In genomic region chr1:46655848-46656247, GRCh38 we compare ENCODE assay signal across 30 cellular contexts. TPM values are rescaled to one million over a fixed set of nuclear protein-coding genes. Genes with fewer than 3 reads are reported as not detected.
"Had no signal": no experiment of that assay in that cellular context is flagged by ENCODE, and none has a peak within 500 bp of the region (broad histone marks: within the 10 kb centered on the region; RNA-seq: fewer than 3 reads in every experiment).

No MANE protein-coding gene starts in this region.

- H3K27me3 ChIP-seq: dorsolateral prefrontal cortex, esophagus squamous epithelium, gastrocnemius medialis, heart right ventricle, left lung had no signal

- H3K4me3 Mint-ChIP-seq: mesothelial cell of epicardium, naive B cell had no signal

- H3K27ac Mint-ChIP-seq: mesothelial cell of epicardium, naive B cell had no signal

- H3K4me3 ChIP-seq: coronary artery, dorsolateral prefrontal cortex, esophagus squamous epithelium, gastrocnemius medialis, heart right ventricle, left lung, lower lobe of right lung, mucosa of descending colon had no signal

- H3K9me3 ChIP-seq: esophagus squamous epithelium, gastrocnemius medialis, left lung, lower lobe of right lung, mucosa of descending colon had no signal

- ATAC-seq: esophagus mucosa, gastrocnemius medialis, left lung, lower lobe of right lung, mucosa of descending colon had no signal

- H3K27me3 Mint-ChIP-seq: naive B cell had no signal

- DNase-seq: dermis blood vessel endothelial cell; dorsolateral prefrontal cortex; effector CD4-positive, alpha-beta T cell; effector memory CD4-positive, alpha-beta T cell; erythroblast; esophagus squamous epithelium; foreskin fibroblast; foreskin melanocyte; gastrocnemius medialis; glutamatergic neuron; head of caudate nucleus; heart right ventricle; hippocampal formation; left cardiac atrium; left lung; left ventricle myocardium superior; lower lobe of right lung; mesenchymal stem cell; mucosa of descending colon; naive B cell had no signal

- H3K4me1 ChIP-seq: gastrocnemius medialis, left lung, lower lobe of right lung had no signal

- H3K4me1 Mint-ChIP-seq: naive B cell had no signal

- H3K27ac ChIP-seq: coronary artery, epithelial cell of prostate, esophagus squamous epithelium, gastrocnemius medialis, left lung, lower lobe of right lung had no signal

RNA-seq across cellular contexts. Expression of gene TEX38, which starts 15.8 kb away (rescaled TPM):
- total RNA-seq: esophagus mucosa, esophagus squamous epithelium, gastrocnemius medialis, glomerular endothelial cell, heart right ventricle, kidney epithelial cell, left lung, left ventricle myocardium superior, lower leg skin, lower lobe of right lung, mesenteric fat pad, mucosa of descending colon, myocyte had no signal
- polyA plus RNA-seq: heart right ventricle, keratinocyte had no signal
